8 cellular contexts compared by ENCODE assay signal in the genomic region with DNA sequence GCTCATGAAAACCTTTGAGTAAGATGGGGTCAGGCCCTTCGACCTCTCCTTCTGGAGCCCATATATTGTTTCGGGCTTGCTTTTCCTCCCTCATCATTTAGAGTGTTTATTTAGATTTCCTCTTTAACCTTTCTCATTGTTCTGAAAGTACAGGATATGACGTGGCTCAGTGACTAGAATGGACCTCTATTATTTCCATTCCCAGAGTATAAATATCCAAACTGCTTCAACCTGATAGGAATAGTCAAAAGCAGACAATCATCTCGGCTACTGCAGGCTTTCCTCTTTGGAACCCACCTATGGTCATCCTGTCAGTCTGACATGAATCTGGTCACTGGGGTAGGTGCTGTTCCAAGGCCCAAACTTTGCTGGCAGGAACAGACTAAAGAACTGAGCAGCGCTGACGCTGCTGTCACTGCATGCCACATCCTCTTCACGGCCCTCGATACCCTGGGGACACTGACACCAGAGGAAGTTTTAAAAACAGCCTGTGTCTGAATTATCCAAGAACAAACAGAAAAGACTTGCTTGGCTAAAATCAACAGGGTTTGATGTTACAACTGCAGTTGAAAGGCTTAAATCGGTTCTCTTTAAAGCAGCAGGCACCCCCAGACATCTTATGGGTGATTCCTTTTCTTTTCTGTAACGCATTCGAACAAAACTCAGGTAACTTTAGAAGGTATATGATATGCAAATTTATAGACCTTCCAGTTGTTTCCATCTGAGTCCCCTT. TPM values are rescaled to one million over a fixed set of nuclear protein-coding genes. Genes with fewer than 3 reads are reported as not detected.
DNase-seq lines count a peak whose midpoint lies in the region; ATAC-seq and TF ChIP-seq lines count a peak whose summit lies in the region.

No MANE protein-coding gene starts in this region.

- dilution Hi-C loops in IMR-90 (cut with HindIII; ENCODE audit: low sequenced_read_pairs, unreplicated experiment) = no loop called here

- H3K4me3 ChIP-seq in IMR-90 (ENCODE audit: insufficient read depth, low read depth, low read length) (no peak overlapping the region), skin epidermis (peak overlapping the region in 1 of 7 experiments; percentile 7)

- peak overlapping the region; percentile 82 for H2BK20ac ChIP-seq in IMR-90 (ENCODE audit: low read depth, low read length)

- peaks cover 16% of the 10 kb centered on the region for H3K4me1 ChIP-seq in IMR-90 (ENCODE audit: control insufficient read depth, insufficient read depth, low read length)

- peak overlapping the region; percentile 88 for H3K4ac ChIP-seq in IMR-90 (ENCODE audit: low read depth, low read length)

- CTCF ChIA-PET in IMR-90 (lab: Yijun Ruan, JAX) = interaction anchor here (0.6 to 0.8 kb wide), 2 partner anchors 18 to 200 kb away, joined by 4 to 5 read pairs; no protein-coding TSS in a partner anchor

- WGBS in IMR-90 (ENCODE audit: extremely low coverage in 2 of 2, insufficient read length in 1 of 2), 2 experiments = 54% methylated on average over 5 of the region's 11 CpGs; no CpG with 5 or more reads in 1 of the 2 experiments

- TF ChIP-seq POLR2A in IMR-90 (IDR thresholded peaks at IDR 0.05; ENCODE audit: low read depth, low read length) = no peak
- TF ChIP-seq POLR2A in erythroblast (IDR thresholded peaks at IDR 0.05; ENCODE audit: low read length) = no peak

- H4K5ac ChIP-seq in IMR-90 (ENCODE audit: low read depth, low read length) = peak overlapping the region; percentile 69

- no peaks in the 10 kb centered on the region for H3K27me3 ChIP-seq in IMR-90 (ENCODE audit: control insufficient read depth, insufficient read depth, low read length)

- H3K56ac ChIP-seq in IMR-90 (ENCODE audit: extremely low read depth, insufficient read depth, low read length) = peak overlapping the region; percentile 37

- peak overlapping the region; percentile 20 for H3K4me2 ChIP-seq in IMR-90 (ENCODE audit: low read depth, low read length)

- peak overlapping the region; percentile 87 for H4K91ac ChIP-seq in IMR-90 (ENCODE audit: insufficient read depth, low read depth, low read length)

- TF ChIP-seq RAD21 in IMR-90 (IDR thresholded peaks at IDR 0.05; ENCODE audit: low read length) = no peak

- H2AK5ac ChIP-seq in IMR-90 (ENCODE audit: low read depth, low read length) = peak overlapping the region; percentile 79

- peak; percentile 98 for DNase-seq in DMS53 (lab: John Stamatoyannopoulos, UW)
- peak; percentile 71 for DNase-seq in IMR-90
- peak; percentile 66 for DNase-seq in activated CD8-positive, alpha-beta memory T cell treated with anti-CD3 and anti-CD28 coated beads, Interleukin-2, amount 50 U/mL, for 48 hours
- DNase-seq in fibroblast of peridontal ligament (ENCODE audit: extremely low read depth) = peak; percentile 61
- no peak for DNase-seq in erythroblast (lab: John Stamatoyannopoulos, UW)
- no peak for DNase-seq in kidney glomerular epithelial cell (lab: John Stamatoyannopoulos, UW)

- H3K14ac ChIP-seq in IMR-90 (replicated peaks; ENCODE audit: low read depth, low read length) = peak overlapping the region; percentile 86

- H2AFZ ChIP-seq in IMR-90 (replicated peaks; ENCODE audit: low read length, poor library complexity) = peak overlapping the region; percentile 36

- BruUV-seq in IMR-90 (replicated peaks; lab: Mats Ljungman, UMichigan) = no TSS peak

- peak overlapping the region; percentile 78 for H3K23ac ChIP-seq in IMR-90 (ENCODE audit: low read depth, low read length)

- intact Hi-C loops in IMR-90 (cut with micrococcal nuclease) = no loop called here

- peak overlapping the region; percentile 59 for H3K9ac ChIP-seq in IMR-90 (ENCODE audit: low read depth, low read length)

- H2BK5ac ChIP-seq in IMR-90 (ENCODE audit: low read depth, low read length, poor library complexity, severe bottlenecking) = peak overlapping the region; percentile 96

- peak overlapping the region; percentile 67 to 71 for H4K8ac ChIP-seq in IMR-90 (ENCODE audit: low read depth in 2 of 2, low read length in 2 of 2)

- peaks cover 3 to 7% of the 10 kb centered on the region in 2 experiments; a peak in 2 of 4 replicates for H3K79me1 ChIP-seq in IMR-90 (ENCODE audit: low read depth in 1 of 2, low read length in 2 of 2)

- H3K36me3 ChIP-seq in IMR-90 (ENCODE audit: control insufficient read depth, insufficient read depth, low read length) = no peaks in the 10 kb centered on the region

- peak overlapping the region; percentile 28 for H2AK9ac ChIP-seq in IMR-90 (replicated peaks; ENCODE audit: low read depth, low read length, poor library complexity)

- peak; percentile 44 for ATAC-seq in GM21360 (IDR thresholded peaks at IDR 0.05; ENCODE audit: unreplicated experiment)
- ATAC-seq in IMR-90 (ENCODE audit: low read depth) = peak; percentile 6

- peak overlapping the region; percentile 90; the same call in 2 of the 3 replicates for H2BK15ac ChIP-seq in IMR-90 (ENCODE audit: low read depth, low read length)

- POLR2A ChIA-PET in IMR-90 (lab: Charles Lee; ENCODE audit: unreplicated experiment) = interaction anchor here (0.5 to 0.7 kb wide), 2 partner anchors 11 to 393 kb away, joined by 3 to 4 read pairs; no protein-coding TSS in a partner anchor

- peak overlapping the region; percentile 48 for H3K18ac ChIP-seq in IMR-90 (ENCODE audit: low read depth, low read length)

- H4K20me1 ChIP-seq in IMR-90 (ENCODE audit: insufficient read depth, low read length) = no peaks in the 10 kb centered on the region

- H3K27ac ChIP-seq in IMR-90 (ENCODE audit: insufficient read depth, low read length) = peak overlapping the region; percentile 98
- H3K27ac ChIP-seq in skin epidermis = peak overlapping the region in 20 of 21 experiments; percentile 31 to 97 (median 80)

- H3K9me3 ChIP-seq in IMR-90 (ENCODE audit: control insufficient read depth, insufficient read depth, low read length) = no peaks in the 10 kb centered on the region

- peaks cover 15% of the 10 kb centered on the region for H3K9me1 ChIP-seq in IMR-90 (ENCODE audit: insufficient read depth, low read length)

- peak overlapping the region; percentile 92 for H2BK120ac ChIP-seq in IMR-90 (ENCODE audit: low read depth, low read length)

- TF ChIP-seq CTCF in IMR-90 (conservative IDR thresholded peaks at IDR 0.05; ENCODE audit: low read depth, low read length) = no peak

- in situ Hi-C loops in IMR-90 (cut with MboI; ENCODE audit: low sequenced_read_pairs) = no loop called here

TF ChIP-seq in IMR-90, 13 proteins besides CTCF, POLR2A, EP300 and RAD21:
- TF ChIP-seq CEBPB (IDR thresholded peaks at IDR 0.05; ENCODE audit: low read depth, low read length) (no peak), RCOR1 (IDR thresholded peaks at IDR 0.05; ENCODE audit: insufficient replicate concordance, low read length) (no peak), SMC3 (IDR thresholded peaks at IDR 0.05; ENCODE audit: low read depth, low read length) (no peak)

RNA-seq across cellular contexts. Expression of gene DDX47, which starts 5.0 kb away (rescaled TPM):
- total RNA-seq in IMR-90 (2012; rRNA removed) = 77.8 and 104 TPM in 2 replicates
- polyA plus RNA-seq in IMR-90 (2012; rRNA removed) = 71.5 and 89.5 TPM in 2 replicates
- polyA plus RNA-seq in IMR-90 (2012; cell fraction: cytosol; rRNA removed) = 14.9 and 35.0 TPM in 2 replicates
- polyA plus RNA-seq in IMR-90 (2012; cell fraction: nucleus; rRNA removed; ENCODE audit: low replicate concordance) = 29.6 and 177 TPM in 2 replicates

RNA-seq across cellular contexts. Expression of gene APOLD1, which starts 22.7 kb away (rescaled TPM):
- 4.2 and 4.5 TPM in 2 replicates for total RNA-seq in IMR-90 (2012; rRNA removed)
- 2.3 and 2.4 TPM in 2 replicates for polyA plus RNA-seq in IMR-90 (2012; rRNA removed)
- 1.0 and 1.5 TPM in 2 replicates for polyA plus RNA-seq in IMR-90 (2012; cell fraction: cytosol; rRNA removed)
- 4.5 and 10.6 TPM in 2 replicates for polyA plus RNA-seq in IMR-90 (2012; cell fraction: nucleus; rRNA removed; ENCODE audit: low replicate concordance)

Comparison
In these comparisons a context has a peak if more than half of its experiments do, and no peak if none do; other contexts are left out.
1. DNase-seq: peak in DMS53 (single experiment), IMR-90 (single experiment), activated CD8-positive, alpha-beta memory T cell treated with anti-CD3 and anti-CD28 coated beads, Interleukin-2, amount 50 U/mL, for 48 hours (single experiment) and fibroblast of peridontal ligament (single experiment); none in erythroblast (0 of 2) and kidney glomerular epithelial cell (single experiment).